19 cellular contexts compared by ENCODE assay signal in the genomic region with DNA sequence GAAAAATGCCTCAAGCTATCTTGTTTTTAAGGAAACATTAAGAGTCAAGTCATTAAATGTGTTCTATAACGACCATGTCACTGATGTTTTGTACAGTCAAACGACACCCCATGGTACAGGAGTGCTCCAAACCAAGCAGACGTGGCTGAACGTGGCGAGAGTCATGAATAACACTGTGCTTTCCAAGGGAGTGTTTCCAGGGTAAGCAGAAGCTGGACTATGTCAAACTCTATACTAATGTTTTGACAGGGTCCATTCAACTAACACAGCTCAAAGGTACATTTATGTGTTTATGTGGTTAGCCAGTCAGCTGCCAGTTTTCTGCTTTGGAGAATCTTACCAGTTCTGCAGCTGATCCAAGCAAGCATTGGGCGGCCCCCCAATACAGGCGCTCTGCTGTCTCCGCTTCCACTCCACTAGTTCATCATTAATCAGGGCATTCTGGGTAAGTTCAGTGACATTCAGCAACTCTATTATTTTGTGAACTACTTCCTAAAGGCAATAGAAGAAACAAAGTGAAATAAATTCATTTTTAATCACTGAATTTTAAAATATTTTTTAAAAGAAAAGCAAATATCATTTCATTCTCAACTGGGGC. TPM values are rescaled to one million over a fixed set of nuclear protein-coding genes. Genes with fewer than 3 reads are reported as not detected.
A peak's percentile ranks its signal among the peaks of the same experiment; 100 is the strongest.
DNase-seq lines count a peak whose midpoint lies in the region; ATAC-seq and TF ChIP-seq lines count a peak whose summit lies in the region.
"Had no signal": no experiment of that assay in that cellular context is flagged by ENCODE, and none has a peak within 500 bp of the region (broad histone marks: within the 10 kb centered on the region; RNA-seq: fewer than 3 reads in every experiment).

No MANE protein-coding gene starts in this region.

- peak overlapping the region; percentile 84 for H3K27ac Mint-ChIP-seq in activated T-cell treated with anti-CD3 and anti-CD28 coated beads, Interleukin-2, amount 50 U/mL, for 24 hours
- H3K27ac Mint-ChIP-seq in IgD-negative memory B cell, result peak overlapping the region; percentile 8 to 83 (median 63)
- peak overlapping the region; percentile 75 for H3K27ac Mint-ChIP-seq in central memory CD8-positive, alpha-beta T cell (ENCODE audit: low read depth)
- H3K27ac Mint-ChIP-seq in stimulated activated effector memory CD8-positive, alpha-beta T cell treated with anti-CD3 and anti-CD28 coated beads, Interleukin-12 subunit alpha, Interleukin-12 subunit beta, amount 100 ng/mL, for 72 hours, result peak overlapping the region; percentile 83

- H3K27me3 ChIP-seq in SK-N-SH (ENCODE audit: insufficient read depth), result no peaks in the 10 kb centered on the region
- H3K27me3 ChIP-seq: cardiac muscle cell had no signal

- H3K27me3 Mint-ChIP-seq in activated T-cell treated with anti-CD3 and anti-CD28 coated beads, Interleukin-2, amount 50 U/mL, for 24 hours, result no peaks in the 10 kb centered on the region
- H3K27me3 Mint-ChIP-seq in IgD-negative memory B cell, result no peaks in the 10 kb centered on the region
- no peaks in the 10 kb centered on the region for H3K27me3 Mint-ChIP-seq in central memory CD8-positive, alpha-beta T cell

- H2AFZ ChIP-seq in SK-N-SH (ENCODE audit: low read depth), result no peak overlapping the region

- POLR2A ChIA-PET in SK-N-SH (lab: Yijun Ruan, JAX), result no interaction called here

- 92% methylated on average over 8 of the region's 8 CpGs for WGBS in SK-N-SH (ENCODE audit: low lambda C conversion rate)

- no peak overlapping the region for H3K4me2 ChIP-seq in SK-N-SH

- H4K20me1 ChIP-seq in SK-N-SH (ENCODE audit: insufficient read depth), result no peaks in the 10 kb centered on the region

- peaks cover 18% of the 10 kb centered on the region for H3K9me3 Mint-ChIP-seq in activated T-cell treated with anti-CD3 and anti-CD28 coated beads, Interleukin-2, amount 50 U/mL, for 24 hours
- H3K9me3 Mint-ChIP-seq in IgD-negative memory B cell, result no peaks in the 10 kb centered on the region
- no peaks in the 10 kb centered on the region for H3K9me3 Mint-ChIP-seq in central memory CD8-positive, alpha-beta T cell
- H3K9me3 Mint-ChIP-seq in stimulated activated effector memory CD8-positive, alpha-beta T cell treated with anti-CD3 and anti-CD28 coated beads, Interleukin-12 subunit alpha, Interleukin-12 subunit beta, amount 100 ng/mL, for 72 hours, result peaks cover 8% of the 10 kb centered on the region

- no peaks in the 10 kb centered on the region for H3K9me3 ChIP-seq in SK-N-SH
- H3K9me3 ChIP-seq: thoracic aorta had no signal

- TF ChIP-seq CTCF in SK-N-SH (IDR thresholded peaks at IDR 0.05), result no peak

- H3K36me3 Mint-ChIP-seq in activated T-cell treated with anti-CD3 and anti-CD28 coated beads, Interleukin-2, amount 50 U/mL, for 24 hours (ENCODE audit: low read depth), result peaks cover 97% of the 10 kb centered on the region
- H3K36me3 Mint-ChIP-seq in IgD-negative memory B cell, result peaks cover 31% of the 10 kb centered on the region
- H3K36me3 Mint-ChIP-seq in central memory CD8-positive, alpha-beta T cell (ENCODE audit: insufficient read depth), result peaks cover 89% of the 10 kb centered on the region
- H3K36me3 Mint-ChIP-seq in stimulated activated effector memory CD8-positive, alpha-beta T cell treated with anti-CD3 and anti-CD28 coated beads, Interleukin-12 subunit alpha, Interleukin-12 subunit beta, amount 100 ng/mL, for 72 hours, result peaks cover 100% of the 10 kb centered on the region

- TF ChIP-seq RAD21 in SK-N-SH (IDR thresholded peaks at IDR 0.05; ENCODE audit: low read length), result no peak

- no peak for DNase-seq in activated T-cell treated with anti-CD3 and anti-CD28 coated beads, Interleukin-2, amount 50 U/mL, for 24 hours
- no peak for DNase-seq in activated T-cell treated with anti-CD3 and anti-CD28 coated beads, Interleukin-2, amount 50 U/mL, for 48 hours
- no peak for DNase-seq in central memory CD8-positive, alpha-beta T cell (ENCODE audit: low spot score in 2 of 2)
- DNase-seq in stimulated activated effector memory CD8-positive, alpha-beta T cell treated with anti-CD3 and anti-CD28 coated beads, Interleukin-12 subunit alpha, Interleukin-12 subunit beta, amount 100 ng/mL, for 72 hours (ENCODE audit: low spot score in 2 of 2), result no peak
- DNase-seq in NCI-H2107 treated with DMSO at 0.1 percent for 48 hours (lab: John Stamatoyannopoulos, UW; ENCODE audit: unreplicated experiment), result no peak
- no peak for DNase-seq in SK-N-SH
- DNase-seq: amygdala, DMS79, foreskin fibroblast, hippocampal formation, NCI-H526 had no signal

- no peaks in the 10 kb centered on the region for H3K79me2 ChIP-seq in SK-N-SH (ENCODE audit: insufficient read depth)

- peaks cover 86% of the 10 kb centered on the region for H3K4me1 Mint-ChIP-seq in activated T-cell treated with anti-CD3 and anti-CD28 coated beads, Interleukin-2, amount 50 U/mL, for 24 hours (ENCODE audit: low read depth)
- peaks cover 0 to 4% (median 2%) of the 10 kb centered on the region in 3 donors for H3K4me1 Mint-ChIP-seq in IgD-negative memory B cell
- H3K4me1 Mint-ChIP-seq in central memory CD8-positive, alpha-beta T cell, result peaks cover 46% of the 10 kb centered on the region
- peaks cover 72% of the 10 kb centered on the region for H3K4me1 Mint-ChIP-seq in stimulated activated effector memory CD8-positive, alpha-beta T cell treated with anti-CD3 and anti-CD28 coated beads, Interleukin-12 subunit alpha, Interleukin-12 subunit beta, amount 100 ng/mL, for 72 hours

- no peak overlapping the region for H3K9ac ChIP-seq in SK-N-SH

- H3F3A ChIP-seq in SK-N-SH (replicated peaks; ENCODE audit: insufficient read depth), result no peaks in the 10 kb centered on the region

- no peak overlapping the region for H3K27ac ChIP-seq in SK-N-SH (ENCODE audit: low read depth in 2 of 2, low read length in 1 of 2)
- H3K27ac ChIP-seq: C4-2B, cardiac muscle cell, epithelial cell of prostate, RWPE1, thoracic aorta had no signal

- no peak overlapping the region for H3K4me3 ChIP-seq in SK-N-SH (ENCODE audit: low read depth in 2 of 2, low read length in 1 of 2)
- H3K4me3 ChIP-seq: cardiac muscle cell, thoracic aorta had no signal

- no peak for TF ChIP-seq EP300 in SK-N-SH (IDR thresholded peaks at IDR 0.05; ENCODE audit: borderline replicate concordance in 1 of 2, low read depth in 1 of 2, low read length in 1 of 2)

- peaks cover 83 to 90% of the 10 kb centered on the region in 2 experiments for H3K36me3 ChIP-seq in SK-N-SH (replicated peaks in 1 of 2; ENCODE audit: control insufficient read depth in 1 of 2, insufficient read depth in 2 of 2, low read length in 1 of 2)

- no peak for ATAC-seq in central memory CD8-positive, alpha-beta T cell (replicated peaks; ENCODE audit: extremely low read depth, poor library complexity, severe bottlenecking)
- no peak for ATAC-seq in stimulated activated effector memory CD8-positive, alpha-beta T cell treated with anti-CD3 and anti-CD28 coated beads, Interleukin-12 subunit alpha, Interleukin-12 subunit beta, amount 100 ng/mL, for 72 hours
- no peak for ATAC-seq in GM21381 (IDR thresholded peaks at IDR 0.05; ENCODE audit: unreplicated experiment)
- ATAC-seq: SK-N-SH treated with all-trans-retinoic acid at 6 μM for 48 hours had no signal

- CTCF ChIA-PET in SK-N-SH (lab: Yijun Ruan, JAX), result interaction anchor here (1.4 to 2.0 kb wide), 2 partner anchors 10 kb away, joined by 5 to 10 read pairs; no protein-coding TSS in a partner anchor

- H3K4me1 ChIP-seq in SK-N-SH (ENCODE audit: control insufficient read depth in 1 of 2, insufficient read depth in 2 of 2, low read depth in 1 of 2, low read length in 1 of 2), result no peaks in the 10 kb centered on the region

- no peaks in the 10 kb centered on the region for H3K9me2 ChIP-seq in SK-N-SH

- no peak overlapping the region for H3K4me3 Mint-ChIP-seq in activated T-cell treated with anti-CD3 and anti-CD28 coated beads, Interleukin-2, amount 50 U/mL, for 24 hours
- H3K4me3 Mint-ChIP-seq in IgD-negative memory B cell, result no peak overlapping the region
- H3K4me3 Mint-ChIP-seq in central memory CD8-positive, alpha-beta T cell, result no peak overlapping the region
- no peak overlapping the region for H3K4me3 Mint-ChIP-seq in stimulated activated effector memory CD8-positive, alpha-beta T cell treated with anti-CD3 and anti-CD28 coated beads, Interleukin-12 subunit alpha, Interleukin-12 subunit beta, amount 100 ng/mL, for 72 hours

TF ChIP-seq in SK-N-SH, 30 proteins besides CTCF, POLR2A, EP300 and RAD21:
- no peak for TF ChIP-seq NFIC (IDR thresholded peaks at IDR 0.05; ENCODE audit: borderline replicate concordance)
- TF ChIP-seq SIN3A (IDR thresholded peaks at IDR 0.05; ENCODE audit: borderline replicate concordance, low read depth, low read length), result no peak

RNA-seq across cellular contexts. Expression of gene STAT1, which starts 16.4 kb away (rescaled TPM):
- 73.8 TPM for polyA plus RNA-seq in IgD-negative memory B cell
- polyA plus RNA-seq in SK-N-SH (2012; rRNA removed), result 22.1 and 26.9 TPM in 2 replicates
- 25.8 and 27.2 TPM in 2 replicates for polyA plus RNA-seq in SK-N-SH (2012; cell fraction: cytosol; rRNA removed)
- polyA plus RNA-seq in SK-N-SH (2012; cell fraction: nucleus; rRNA removed), result 25.9 and 30.7 TPM in 2 replicates
